Comparison of ENCODE assay signal across 14 cellular contexts in genomic region chr1:240234477-240235225, GRCh38.
A peak's percentile ranks its signal among the peaks of the same experiment; 100 is the strongest.
DNase-seq lines count a peak whose midpoint lies in the region; ATAC-seq and TF ChIP-seq lines count a peak whose summit lies in the region.
"Had no signal": no experiment of that assay in that cellular context is flagged by ENCODE, and none has a peak within 500 bp of the region (broad histone marks: within the 10 kb centered on the region; RNA-seq: fewer than 3 reads in every experiment).

No MANE protein-coding gene starts in this region.

- peaks cover 13% of the 10 kb centered on the region for H3K36me3 Mint-ChIP-seq in osteocyte (ENCODE audit: unreplicated experiment)
- H3K36me3 Mint-ChIP-seq: activated CD8-positive, alpha-beta memory T cell treated with anti-CD3 and anti-CD28 coated beads, Interleukin-2, amount 10 ng/mL, durations not matched to agents 7 days and 5 days had no signal

- H3K4me1 Mint-ChIP-seq in osteocyte (ENCODE audit: unreplicated experiment) = peaks cover 20% of the 10 kb centered on the region
- H3K4me1 Mint-ChIP-seq: activated CD8-positive, alpha-beta memory T cell treated with anti-CD3 and anti-CD28 coated beads, Interleukin-2, amount 10 ng/mL, durations not matched to agents 7 days and 5 days had no signal

- DNase-seq in COLO829 (ENCODE audit: low spot score) = peak; percentile 65
- DNase-seq in M059J (ENCODE audit: low read depth) = peak; percentile 81
- DNase-seq in dedifferentiated amniotic fluid mesenchymal stem cell (ENCODE audit: extremely low spot score) = peak; percentile 48
- DNase-seq in osteocyte (ENCODE audit: extremely low spot score, unreplicated experiment) = no peak
- no peak for DNase-seq in stimulated activated CD4-positive, alpha-beta T cell treated with anti-CD3 and anti-CD28 coated beads, Interleukin-15, amount 100 ng/mL, for 24 hours
- DNase-seq in NOMO-1 treated with DMSO at 0.1 percent for 48 hours (lab: John Stamatoyannopoulos, UW; ENCODE audit: unreplicated experiment) = no peak
- no peak for DNase-seq in posterior cingulate gyrus
- DNase-seq: activated CD8-positive, alpha-beta memory T cell treated with anti-CD3 and anti-CD28 coated beads, Interleukin-2, amount 10 ng/mL, durations not matched to agents 7 days and 5 days; activated effector memory CD4-positive, alpha-beta T cell treated with anti-CD3 and anti-CD28 coated beads, Interleukin-2, amount 50 U/mL, for 16 hours; anterior cingulate cortex; cortex of kidney had no signal

- TF ChIP-seq CTCF in osteocyte (IDR thresholded peaks at IDR 0.05) = no peak

- peak overlapping the region; percentile 12 for H3K27ac Mint-ChIP-seq in osteocyte (ENCODE audit: unreplicated experiment)
- H3K27ac Mint-ChIP-seq: activated CD8-positive, alpha-beta memory T cell treated with anti-CD3 and anti-CD28 coated beads, Interleukin-2, amount 10 ng/mL, durations not matched to agents 7 days and 5 days; T-helper 1 cell treated with Interleukin-12 subunit alpha and Interleukin-12 subunit beta and Interleukin-4 antibody, amounts not matched to agents 30 μg/mL and 1 μg/mL, for 36 hours had no signal

- H3K9me3 Mint-ChIP-seq in osteocyte (ENCODE audit: unreplicated experiment) = no peaks in the 10 kb centered on the region
- H3K9me3 Mint-ChIP-seq: T-helper 1 cell treated with Interleukin-12 subunit alpha and Interleukin-12 subunit beta and Interleukin-4 antibody, amounts not matched to agents 30 μg/mL and 1 μg/mL, for 36 hours had no signal

- H3K27me3 Mint-ChIP-seq in osteocyte (ENCODE audit: unreplicated experiment) = no peaks in the 10 kb centered on the region
- H3K27me3 Mint-ChIP-seq: activated CD8-positive, alpha-beta memory T cell treated with anti-CD3 and anti-CD28 coated beads, Interleukin-2, amount 10 ng/mL, durations not matched to agents 7 days and 5 days had no signal

- intact Hi-C loops in posterior cingulate gyrus (cut with DNase I) = no loop called here

- no peak for ATAC-seq in HG03108 (IDR thresholded peaks at IDR 0.05; ENCODE audit: unreplicated experiment)
- ATAC-seq: activated CD4-positive, CD25-positive, alpha-beta regulatory T cell treated with anti-CD3 and anti-CD28 coated beads, Interleukin-2, amount 50 U/mL, for 24 hours; activated CD8-positive, alpha-beta memory T cell treated with anti-CD3 and anti-CD28 coated beads, Interleukin-2, amount 10 ng/mL, durations not matched to agents 7 days and 5 days had no signal

- H3K4me3 Mint-ChIP-seq in osteocyte (ENCODE audit: unreplicated experiment) = no peak overlapping the region
- H3K4me3 Mint-ChIP-seq: activated CD8-positive, alpha-beta memory T cell treated with anti-CD3 and anti-CD28 coated beads, Interleukin-2, amount 10 ng/mL, durations not matched to agents 7 days and 5 days; T-helper 1 cell treated with Interleukin-12 subunit alpha and Interleukin-12 subunit beta and Interleukin-4 antibody, amounts not matched to agents 30 μg/mL and 1 μg/mL, for 36 hours had no signal

Comparison
In these comparisons a context has a peak if more than half of its experiments do, and no peak if none do; other contexts are left out.
1. DNase-seq: peak in COLO829 (single experiment), M059J (single experiment) and dedifferentiated amniotic fluid mesenchymal stem cell (single experiment); none in osteocyte (single experiment), stimulated activated CD4-positive, alpha-beta T cell treated with anti-CD3 and anti-CD28 coated beads, Interleukin-15, amount 100 ng/mL, for 24 hours (single experiment), NOMO-1 treated with DMSO at 0.1 percent for 48 hours (single experiment) and posterior cingulate gyrus (0 of 10).